ENCODE assay signal across 9 cellular contexts in the genomic region with DNA sequence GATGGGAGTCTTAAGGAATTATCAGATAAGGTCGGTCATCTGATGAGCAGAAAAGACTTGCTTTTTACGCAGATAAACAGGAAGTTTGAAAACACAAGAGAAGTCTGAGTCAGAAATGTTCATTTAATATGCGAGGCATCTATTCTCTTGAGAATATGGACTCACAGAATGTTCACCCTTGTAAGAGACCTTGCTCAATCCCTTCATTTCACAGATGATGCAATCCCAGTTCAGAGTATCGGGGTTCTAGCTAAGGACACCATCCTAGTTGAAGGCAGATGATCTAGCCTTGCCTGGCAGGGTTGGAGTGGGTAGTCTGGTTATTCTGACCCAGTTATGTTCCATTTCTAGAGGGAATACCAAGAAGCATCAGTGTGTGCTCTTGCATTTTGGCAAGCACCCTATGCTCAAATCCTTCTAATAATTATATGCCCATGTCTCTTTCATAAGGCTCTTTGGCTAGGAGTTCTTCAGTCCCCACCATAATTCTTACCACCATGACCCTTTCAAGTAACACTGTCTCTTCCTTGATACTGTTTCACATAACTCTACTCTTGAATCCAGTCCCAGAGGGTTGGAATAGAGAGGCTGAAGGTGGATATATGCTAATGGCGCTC. TPM values are rescaled to one million over a fixed set of nuclear protein-coding genes. Genes with fewer than 3 reads are reported as not detected.
DNase-seq lines count a peak whose midpoint lies in the region; ATAC-seq, FAIRE-seq and TF ChIP-seq lines count a peak whose summit lies in the region.
"Had no signal": no experiment of that assay in that cellular context is flagged by ENCODE, and none has a peak within 500 bp of the region (broad histone marks: within the 10 kb centered on the region; RNA-seq: fewer than 3 reads in every experiment).

No MANE protein-coding gene starts in this region.

- H3K36me3 ChIP-seq in BLaER1 treated with 17β-estradiol and CSF1 and Interleukin-3, amounts not matched to agents 10 nM and 100 nM: peaks cover 0 to 20% (median 2%) of the 10 kb centered on the region in 11 experiments; a peak in 6 of 22 replicates
- H3K36me3 ChIP-seq in SK-N-MC (ENCODE audit: insufficient read depth, low read length): no peaks in the 10 kb centered on the region
- peaks cover 61% of the 10 kb centered on the region for H3K36me3 ChIP-seq in endodermal cell (ENCODE audit: control insufficient read depth, insufficient read depth, low read length)
- H3K36me3 ChIP-seq in pancreas: no peaks in the 10 kb centered on the region
- no peaks in the 10 kb centered on the region for H3K36me3 ChIP-seq in PC-9 (ENCODE audit: low read depth)
- H3K36me3 ChIP-seq in MM.1S (replicated peaks; ENCODE audit: insufficient read depth, low read length): no peaks in the 10 kb centered on the region

- peak overlapping the region; percentile 32 to 84 (median 71); a peak in 19 of 22 replicates for H3K9ac ChIP-seq in BLaER1 treated with 17β-estradiol and CSF1 and Interleukin-3, amounts not matched to agents 10 nM and 100 nM
- H3K9ac ChIP-seq in SK-N-MC (ENCODE audit: insufficient read length): no peak overlapping the region
- H3K9ac ChIP-seq in endodermal cell (ENCODE audit: extremely low read depth, low read length, poor library complexity, severe bottlenecking): no peak overlapping the region
- H3K9ac ChIP-seq in MM.1S (ENCODE audit: low read length): no peak overlapping the region

- H3K79me2 ChIP-seq in PC-9 (ENCODE audit: low read depth): 0 out of 2 replicates have a peak, but pooled peaks cover 6% of the 10 kb centered on the region
- peaks cover 12% of the 10 kb centered on the region; the same call in 1 of the 2 replicates for H3K79me2 ChIP-seq in MM.1S (ENCODE audit: low read length)

- TF ChIP-seq CTCF in endodermal cell (conservative IDR thresholded peaks at IDR 0.05): no peak
- no peak for TF ChIP-seq CTCF in pancreas (IDR thresholded peaks at IDR 0.05)
- no peak for TF ChIP-seq CTCF in PC-9 (conservative IDR thresholded peaks at IDR 0.05)
- no peak for TF ChIP-seq CTCF in MM.1S (IDR thresholded peaks at IDR 0.05; ENCODE audit: low read length)

- BruUV-seq in PC-9 (replicated peaks; lab: Mats Ljungman, UMichigan): no TSS peak

- no peak overlapping the region for H2AFZ ChIP-seq in PC-9
- no peak overlapping the region for H2AFZ ChIP-seq in MM.1S (ENCODE audit: low read length)

- H3K4me1 ChIP-seq in BLaER1 treated with 17β-estradiol and CSF1 and Interleukin-3, amounts not matched to agents 10 nM and 100 nM: peaks cover 42 to 96% (median 65%) of the 10 kb centered on the region in 10 experiments
- H3K4me1 ChIP-seq in endodermal cell (ENCODE audit: control insufficient read depth, insufficient read depth, low read length) (peaks cover 34% of the 10 kb centered on the region), pancreas (peaks cover 39 to 69% (median 50%) of the 10 kb centered on the region in 3 donors), PC-9 (replicated peaks; ENCODE audit: insufficient read depth) (peaks cover 25% of the 10 kb centered on the region), MM.1S (ENCODE audit: low read length) (peaks cover 61% of the 10 kb centered on the region)

- H4K20me1 ChIP-seq in BLaER1 treated with 17β-estradiol and CSF1 and Interleukin-3, amounts not matched to agents 10 nM and 100 nM: peaks cover 0 to 5% (median 0%) of the 10 kb centered on the region in 11 experiments; a peak in 3 of 22 replicates
- H4K20me1 ChIP-seq in PC-9 (ENCODE audit: insufficient read depth) (no peaks in the 10 kb centered on the region), MM.1S (ENCODE audit: insufficient read depth, low read length) (no peaks in the 10 kb centered on the region)

- peaks cover 44% of the 10 kb centered on the region for H3K4me1 Mint-ChIP-seq in endodermal cell

- H3K36me3 Mint-ChIP-seq in endodermal cell (ENCODE audit: low read depth): peaks cover 7% of the 10 kb centered on the region

- CTCF ChIA-PET in PC-9 (lab: Charles Lee): no interaction called here

- POLR2A ChIA-PET in PC-9 (lab: Charles Lee; ENCODE audit: unreplicated experiment): no interaction called here

- H3K27ac Mint-ChIP-seq in endodermal cell: no peak overlapping the region

- peaks cover 7% of the 10 kb centered on the region; the same call in 1 of the 2 replicates for H3F3A ChIP-seq in PC-9 (ENCODE audit: insufficient read depth, low read depth)
- peaks cover 31% of the 10 kb centered on the region for H3F3A ChIP-seq in MM.1S (ENCODE audit: insufficient read depth, low read length)

- no peaks in the 10 kb centered on the region for H3K9me3 Mint-ChIP-seq in endodermal cell

- no peak for FAIRE-seq in pancreas (lab: Jason Lieb, UNC)

- H3K9me3 ChIP-seq in BLaER1 treated with 17β-estradiol and CSF1 and Interleukin-3, amounts not matched to agents 10 nM and 100 nM (replicated peaks in 1 of 11): no peaks in the 10 kb centered on the region
- no peaks in the 10 kb centered on the region for H3K9me3 ChIP-seq in SK-N-MC (ENCODE audit: low read depth, low read length)
- no peaks in the 10 kb centered on the region for H3K9me3 ChIP-seq in endodermal cell (ENCODE audit: control insufficient read depth, low read length)
- no peaks in the 10 kb centered on the region for H3K9me3 ChIP-seq in pancreas
- no peaks in the 10 kb centered on the region for H3K9me3 ChIP-seq in PC-9 (ENCODE audit: insufficient read depth, low read depth)
- H3K9me3 ChIP-seq in MM.1S (replicated peaks; ENCODE audit: insufficient read depth, low read length): no peaks in the 10 kb centered on the region

- 96 to 97% methylated on average over 5 of the region's 5 CpGs for WGBS in endodermal cell (ENCODE audit: insufficient coverage in 1 of 2, insufficient read length in 1 of 2), 2 experiments
- whole genome bisulfite sequencing in pancreas, 2 donors: 81 to 85% methylated on average over 5 of the region's 5 CpGs

- no peaks in the 10 kb centered on the region for H3K27me3 Mint-ChIP-seq in endodermal cell (ENCODE audit: insufficient read depth)

- DNase-seq in SK-N-MC (ENCODE audit: low read depth, low spot score): no peak
- DNase-seq in endodermal cell: no peak
- DNase-seq in pancreas: no peak
- no peak for DNase-seq in PC-9
- no peak for DNase-seq in DMS79 (lab: John Stamatoyannopoulos, UW)
- DNase-seq in hippocampal formation (lab: John Stamatoyannopoulos, UW): no peak
- DNase-seq in MM.1S: no peak
- DNase-seq: amygdala had no signal

- ATAC-seq in pancreas: peak in 1 of 4 donors; percentile 2

- intact Hi-C loops in pancreas (cut with DNase I) (loop anchor here in 1 of 3 donors (10.0 kb wide), 1 partner anchor 61 kb away; no protein-coding TSS in a partner anchor), PC-9 (cut with micrococcal nuclease; ENCODE audit: unreplicated experiment) (loop anchor here (2.0 kb wide), 1 partner anchor 33 kb away; no protein-coding TSS in a partner anchor)

- H3K9me2 ChIP-seq in PC-9 (ENCODE audit: insufficient read depth) (no peaks in the 10 kb centered on the region), MM.1S (replicated peaks; ENCODE audit: insufficient read depth, low read length) (no peaks in the 10 kb centered on the region)

- H3K27ac ChIP-seq in BLaER1 treated with 17β-estradiol and CSF1 and Interleukin-3, amounts not matched to agents 10 nM and 100 nM: peak overlapping the region; percentile 70 to 95 (median 83)
- H3K27ac ChIP-seq in SK-N-MC: peak overlapping the region; percentile 58
- H3K27ac ChIP-seq in endodermal cell (ENCODE audit: low read depth, low read length): peak overlapping the region; percentile 7
- H3K27ac ChIP-seq in pancreas: peak overlapping the region; percentile 8 to 83 (median 55)
- H3K27ac ChIP-seq in PC-9: no peak overlapping the region
- H3K27ac ChIP-seq in MM.1S (ENCODE audit: low read length): no peak overlapping the region

- peak overlapping the region; percentile 77 to 97 (median 90) for H3K4me2 ChIP-seq in BLaER1 treated with 17β-estradiol and CSF1 and Interleukin-3, amounts not matched to agents 10 nM and 100 nM
- H3K4me2 ChIP-seq in PC-9 (no peak overlapping the region), MM.1S (ENCODE audit: low read depth, low read length) (no peak overlapping the region)

- H3K27me3 ChIP-seq in BLaER1 treated with 17β-estradiol and CSF1 and Interleukin-3, amounts not matched to agents 10 nM and 100 nM: no peaks in the 10 kb centered on the region
- H3K27me3 ChIP-seq in endodermal cell (ENCODE audit: control insufficient read depth, insufficient read depth, low read length, poor library complexity, severe bottlenecking) (no peaks in the 10 kb centered on the region), pancreas (no peaks in the 10 kb centered on the region), PC-9 (ENCODE audit: insufficient read depth, low read depth) (no peaks in the 10 kb centered on the region), MM.1S (replicated peaks; ENCODE audit: insufficient read depth, low read length) (no peaks in the 10 kb centered on the region)

- peak overlapping the region in 2 of 10 experiments; percentile 15 to 30; a peak in 3 of 20 replicates for H3K4me3 ChIP-seq in BLaER1 treated with 17β-estradiol and CSF1 and Interleukin-3, amounts not matched to agents 10 nM and 100 nM
- H3K4me3 ChIP-seq in SK-N-MC: no peak overlapping the region
- no peak overlapping the region for H3K4me3 ChIP-seq in endodermal cell (ENCODE audit: low read length)
- no peak overlapping the region for H3K4me3 ChIP-seq in pancreas
- no peak overlapping the region for H3K4me3 ChIP-seq in PC-9
- H3K4me3 ChIP-seq in MM.1S (ENCODE audit: low read length): no peak overlapping the region

- no peak overlapping the region for H3K4me3 Mint-ChIP-seq in endodermal cell

RNA-seq across cellular contexts. Expression of a gene that starts 42.5 kb away (rescaled TPM):
- total RNA-seq in endodermal cell (10 to 100 TPM; 22.8 to 27.7 TPM), pancreas (10 to 100 TPM in 5 of 6 donors, 1 to 10 TPM in 1; 9.1 to 28.7 (median 13.6) TPM), PC-9 (2021) (11.6 and 12.9 TPM in 2 replicates)
- 11.8 TPM for polyA plus RNA-seq in endodermal cell (2013, experiment 1 of 2)
- 12.1 TPM for polyA plus RNA-seq in endodermal cell (2013, experiment 2 of 2)
- 1 to 10 TPM; 6.7 to 8.7 TPM for polyA plus RNA-seq in pancreas

Comparison
In these comparisons a context has a peak if more than half of its experiments do, and no peak if none do; other contexts are left out.
1. H3K27ac ChIP-seq: peak in BLaER1 treated with 17β-estradiol and CSF1 and Interleukin-3, amounts not matched to agents 10 nM and 100 nM (11 of 11), SK-N-MC (single experiment), endodermal cell (single experiment) and pancreas (4 of 4); none in PC-9 (single experiment) and MM.1S (single experiment).
2. H3K4me2 ChIP-seq: peak in BLaER1 treated with 17β-estradiol and CSF1 and Interleukin-3, amounts not matched to agents 10 nM and 100 nM (11 of 11); none in PC-9 (single experiment) and MM.1S (single experiment).
3. H3K9ac ChIP-seq: peak in BLaER1 treated with 17β-estradiol and CSF1 and Interleukin-3, amounts not matched to agents 10 nM and 100 nM (11 of 11); none in SK-N-MC (single experiment), endodermal cell (single experiment) and MM.1S (single experiment).